In the genomic region with DNA sequence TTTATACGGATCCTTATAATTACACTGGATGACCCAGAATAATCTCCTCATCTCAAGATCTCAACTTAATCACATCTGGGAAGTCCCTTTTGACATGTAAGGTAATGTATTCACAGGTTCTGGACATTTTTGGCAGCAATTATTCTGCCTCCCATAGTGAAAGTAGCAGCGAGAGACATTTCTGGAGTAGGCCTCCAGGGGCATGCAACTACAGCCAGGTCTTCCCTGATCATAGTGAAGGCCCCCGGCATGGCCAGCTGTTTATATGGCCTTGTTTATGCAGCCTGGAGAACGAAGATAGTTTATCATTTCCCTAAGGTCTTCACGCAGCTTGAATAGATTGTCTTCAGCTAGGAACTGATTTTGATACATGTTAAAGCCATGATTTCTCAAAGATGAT, we compare ENCODE assay signal across 26 cellular contexts.
DNase-seq lines count a peak whose midpoint lies in the region; ATAC-seq and TF ChIP-seq lines count a peak whose summit lies in the region.
"Had no signal": no experiment of that assay in that cellular context is flagged by ENCODE, and none has a peak within 500 bp of the region (broad histone marks: within the 10 kb centered on the region; RNA-seq: fewer than 3 reads in every experiment).

No MANE protein-coding gene starts in this region.

- 77 to 84% methylated on average over 5 of the region's 5 CpGs for WGBS in thyroid gland, 2 donors

- ATAC-seq in activated CD8-positive, alpha-beta T cell treated with anti-CD3 and anti-CD28 coated beads for 36 hours, result no peak
- ATAC-seq in HG02973 (IDR thresholded peaks at IDR 0.05; ENCODE audit: unreplicated experiment), result no peak
- ATAC-seq: activated CD4-positive, alpha-beta T cell treated with anti-CD3 and anti-CD28 coated beads for 36 hours; activated T-helper 17 cell treated with anti-CD3 and anti-CD28 coated beads, Interleukin-2, amount 50 U/mL, for 72 hours; natural killer cell treated with Interleukin-12 subunit alpha and Interleukin-12 subunit beta and Interleukin-15 and Interleukin-18, amount 100 ng/mL, for 72 hours; Panc1 had no signal

- H3K9ac ChIP-seq in Loucy (ENCODE audit: low read depth, low read length, poor library complexity, severe bottlenecking), result no peak overlapping the region

- no peaks in the 10 kb centered on the region for H3K4me1 Mint-ChIP-seq in activated CD8-positive, alpha-beta T cell treated with anti-CD3 and anti-CD28 coated beads for 36 hours (ENCODE audit: low read depth)
- H3K4me1 Mint-ChIP-seq: activated CD4-positive, alpha-beta T cell treated with anti-CD3 and anti-CD28 coated beads for 36 hours; activated naive CD4-positive, alpha-beta T cell treated with anti-CD3 and anti-CD28 coated beads, Interleukin-2, amount 10 ng/mL, durations not matched to agents 7 days and 5 days; activated T-helper 17 cell treated with anti-CD3 and anti-CD28 coated beads, Interleukin-2, amount 50 U/mL, for 72 hours had no signal

- POLR2A ChIA-PET in activated CD8-positive, alpha-beta T cell treated with anti-CD3 and anti-CD28 coated beads for 36 hours (lab: Charles Lee), result no interaction called here

- no peak overlapping the region for H2AFZ ChIP-seq in Loucy (ENCODE audit: low read length)

- TF ChIP-seq POLR2A in thyroid gland (IDR thresholded peaks at IDR 0.05), result no peak

- H3K27me3 ChIP-seq in Loucy (ENCODE audit: insufficient read depth, low read length, poor library complexity, severe bottlenecking), result no peaks in the 10 kb centered on the region
- H3K27me3 ChIP-seq in ascending aorta, result no peaks in the 10 kb centered on the region
- no peaks in the 10 kb centered on the region for H3K27me3 ChIP-seq in thyroid gland
- H3K27me3 ChIP-seq: SJCRH30 had no signal

- no peaks in the 10 kb centered on the region for H3K9me2 ChIP-seq in Loucy (replicated peaks; ENCODE audit: low read depth, low read length)

- H3K27ac Mint-ChIP-seq in activated CD8-positive, alpha-beta T cell treated with anti-CD3 and anti-CD28 coated beads for 36 hours, result no peak overlapping the region
- H3K27ac Mint-ChIP-seq: activated CD4-positive, alpha-beta T cell treated with anti-CD3 and anti-CD28 coated beads for 36 hours; activated naive CD4-positive, alpha-beta T cell treated with anti-CD3 and anti-CD28 coated beads, Interleukin-2, amount 10 ng/mL, durations not matched to agents 7 days and 5 days; activated T-helper 17 cell treated with anti-CD3 and anti-CD28 coated beads, Interleukin-2, amount 50 U/mL, for 72 hours; natural killer cell treated with Interleukin-12 subunit alpha and Interleukin-12 subunit beta and Interleukin-15 and Interleukin-18, amount 100 ng/mL, for 72 hours had no signal

- no peaks in the 10 kb centered on the region for H3K9me3 ChIP-seq in Loucy (ENCODE audit: insufficient read depth, low read depth, low read length)
- H3K9me3 ChIP-seq in ascending aorta, result no peaks in the 10 kb centered on the region
- no peaks in the 10 kb centered on the region for H3K9me3 ChIP-seq in thyroid gland
- H3K9me3 ChIP-seq: HAP-1, SJCRH30 had no signal

- DNase-seq in ascending aorta (ENCODE audit: low spot score in 2 of 2) (no peak), iPS-NIHi7 (ENCODE audit: extremely low spot score) (peak; percentile 20), thyroid gland (no peak), GM13976 (ENCODE audit: low spot score) (no peak)
- no peak for DNase-seq in activated CD8-positive, alpha-beta T cell treated with anti-CD3 and anti-CD28 coated beads for 36 hours
- DNase-seq: activated CD4-positive, alpha-beta T cell treated with anti-CD3 and anti-CD28 coated beads for 36 hours; activated naive CD4-positive, alpha-beta T cell treated with anti-CD3 and anti-CD28 coated beads, Interleukin-2, amount 10 ng/mL, durations not matched to agents 7 days and 5 days; C1 segment of cervical spinal cord; effector CD4-positive, alpha-beta T cell; islet precursor cell; Karpas-422; NCI-H1417 treated with DMSO at 0.1 percent for 48 hours; NCI-H2081; NCI-H226; NCI-H748 treated with DMSO at 0.1 percent for 48 hours; occipital lobe; SJCRH30; small intestine; stimulated activated naive CD4-positive, alpha-beta T cell; SW 1271 had no signal

- peak overlapping the region; percentile 43 to 46 for H3K27ac ChIP-seq in ascending aorta
- peak overlapping the region; percentile 72 to 84 (median 78) for H3K27ac ChIP-seq in thyroid gland
- H3K27ac ChIP-seq: SJCRH30 had no signal

- in situ Hi-C loops in GM13976 (cut with MboI; ENCODE audit: low sequenced_read_pairs, unreplicated experiment), result no loop called here

- no peaks in the 10 kb centered on the region for H3K27me3 Mint-ChIP-seq in activated CD8-positive, alpha-beta T cell treated with anti-CD3 and anti-CD28 coated beads for 36 hours
- H3K27me3 Mint-ChIP-seq: activated CD4-positive, alpha-beta T cell treated with anti-CD3 and anti-CD28 coated beads for 36 hours; activated naive CD4-positive, alpha-beta T cell treated with anti-CD3 and anti-CD28 coated beads, Interleukin-2, amount 10 ng/mL, durations not matched to agents 7 days and 5 days; natural killer cell treated with Interleukin-12 subunit alpha and Interleukin-12 subunit beta and Interleukin-15 and Interleukin-18, amount 100 ng/mL, for 72 hours had no signal

- H3K4me1 ChIP-seq in Loucy (ENCODE audit: insufficient read depth, low read length, poor library complexity, severe bottlenecking) (peaks cover 4% of the 10 kb centered on the region), ascending aorta (peaks cover 7 to 13% of the 10 kb centered on the region in 2 donors), thyroid gland (peaks cover 15 to 17% of the 10 kb centered on the region in 2 donors)
- H3K4me1 ChIP-seq: HAP-1, SJCRH30 had no signal

- H3K36me3 Mint-ChIP-seq in activated CD8-positive, alpha-beta T cell treated with anti-CD3 and anti-CD28 coated beads for 36 hours (ENCODE audit: low read depth), result no peaks in the 10 kb centered on the region
- H3K36me3 Mint-ChIP-seq: activated naive CD4-positive, alpha-beta T cell treated with anti-CD3 and anti-CD28 coated beads, Interleukin-2, amount 10 ng/mL, durations not matched to agents 7 days and 5 days; natural killer cell treated with Interleukin-12 subunit alpha and Interleukin-12 subunit beta and Interleukin-15 and Interleukin-18, amount 100 ng/mL, for 72 hours had no signal

- intact Hi-C loops in ascending aorta (cut with DNase I), result loop anchor here (10.0 kb wide), 1 partner anchor 469 kb away; the partner anchor contains the start of gene ELMOD2
- intact Hi-C loops in thyroid gland (cut with DNase I), result no loop called here
- intact Hi-C loops in activated CD8-positive, alpha-beta T cell treated with anti-CD3 and anti-CD28 coated beads for 36 hours (cut with micrococcal nuclease), result no loop called here

- CTCF ChIA-PET in activated CD8-positive, alpha-beta T cell treated with anti-CD3 and anti-CD28 coated beads for 36 hours (lab: Charles Lee), result no interaction called here

- H3K4me3 Mint-ChIP-seq in activated CD8-positive, alpha-beta T cell treated with anti-CD3 and anti-CD28 coated beads for 36 hours, result no peak overlapping the region
- H3K4me3 Mint-ChIP-seq: activated CD4-positive, alpha-beta T cell treated with anti-CD3 and anti-CD28 coated beads for 36 hours; activated naive CD4-positive, alpha-beta T cell treated with anti-CD3 and anti-CD28 coated beads, Interleukin-2, amount 10 ng/mL, durations not matched to agents 7 days and 5 days; activated T-helper 17 cell treated with anti-CD3 and anti-CD28 coated beads, Interleukin-2, amount 50 U/mL, for 72 hours; natural killer cell treated with Interleukin-12 subunit alpha and Interleukin-12 subunit beta and Interleukin-15 and Interleukin-18, amount 100 ng/mL, for 72 hours had no signal

- peak; percentile 28 for TF ChIP-seq CTCF in Loucy (conservative IDR thresholded peaks at IDR 0.05; ENCODE audit: low read length)
- no peak for TF ChIP-seq CTCF in ascending aorta (IDR thresholded peaks at IDR 0.05)
- no peak for TF ChIP-seq CTCF in thyroid gland (IDR thresholded peaks at IDR 0.05)
- no peak for TF ChIP-seq CTCF in activated CD8-positive, alpha-beta T cell treated with anti-CD3 and anti-CD28 coated beads for 36 hours (IDR thresholded peaks at IDR 0.05)
- TF ChIP-seq CTCF in GM13976 (IDR thresholded peaks at IDR 0.05; ENCODE audit: borderline replicate concordance, control extremely low read depth, extremely low read depth, insufficient read depth, missing control alignments), result no peak

- no peaks in the 10 kb centered on the region for H3K79me2 ChIP-seq in Loucy (ENCODE audit: insufficient read depth, low read length)

- H3K36me3 ChIP-seq in Loucy (ENCODE audit: insufficient read depth, low read length) (no peaks in the 10 kb centered on the region), ascending aorta (no peaks in the 10 kb centered on the region), thyroid gland (no peaks in the 10 kb centered on the region)
- H3K36me3 ChIP-seq: HAP-1, SJCRH30 had no signal

- no peak overlapping the region for H3K4me2 ChIP-seq in Loucy (ENCODE audit: low read depth, low read length, poor library complexity, severe bottlenecking)

- no peaks in the 10 kb centered on the region for H4K20me1 ChIP-seq in Loucy (ENCODE audit: insufficient read depth, low read length, poor library complexity, severe bottlenecking)

- H3K9me3 Mint-ChIP-seq in activated CD8-positive, alpha-beta T cell treated with anti-CD3 and anti-CD28 coated beads for 36 hours, result peaks cover 3% of the 10 kb centered on the region
- H3K9me3 Mint-ChIP-seq: activated naive CD4-positive, alpha-beta T cell treated with anti-CD3 and anti-CD28 coated beads, Interleukin-2, amount 10 ng/mL, durations not matched to agents 7 days and 5 days had no signal

- no peaks in the 10 kb centered on the region for H3F3A ChIP-seq in Loucy (ENCODE audit: low read depth)

- H3K4me3 ChIP-seq in Loucy (ENCODE audit: low read length, poor library complexity, severe bottlenecking), result no peak overlapping the region
- H3K4me3 ChIP-seq in ascending aorta, result no peak overlapping the region
- no peak overlapping the region for H3K4me3 ChIP-seq in thyroid gland (replicated peaks in 1 of 3)
- H3K4me3 ChIP-seq: HAP-1, SJCRH30 had no signal
